9 cellular contexts compared by ENCODE assay signal in genomic region chr11:102046841-102047240, GRCh38. TPM values are rescaled to one million over a fixed set of nuclear protein-coding genes. Genes with fewer than 3 reads are reported as not detected.
DNase-seq lines count a peak whose midpoint lies in the region; ATAC-seq and TF ChIP-seq lines count a peak whose summit lies in the region.
"Had no signal": no experiment of that assay in that cellular context is flagged by ENCODE, and none has a peak within 500 bp of the region (broad histone marks: within the 10 kb centered on the region; RNA-seq: fewer than 3 reads in every experiment).

No MANE protein-coding gene starts in this region.

- H3K27ac ChIP-seq in GM23338 (ENCODE audit: low read depth) (no peak overlapping the region), smooth muscle cell (ENCODE audit: low read depth) (peak overlapping the region; percentile 74)

- H3K36me3 ChIP-seq in GM23338 (ENCODE audit: insufficient read depth) (no peaks in the 10 kb centered on the region), smooth muscle cell (ENCODE audit: low read depth) (no peaks in the 10 kb centered on the region)

- no peak for TF ChIP-seq CTCF in GM23338 (conservative IDR thresholded peaks at IDR 0.05; ENCODE audit: low read depth in 2 of 2)
- no peak for TF ChIP-seq CTCF in smooth muscle cell (IDR thresholded peaks at IDR 0.05; ENCODE audit: borderline replicate concordance, insufficient read depth, poor library complexity, severe bottlenecking)
- no peak for TF ChIP-seq CTCF in GM10266 (IDR thresholded peaks at IDR 0.05; ENCODE audit: control insufficient read depth, insufficient read depth, low read depth, missing control alignments)

- POLR2A ChIA-PET in activated naive CD8-positive, alpha-beta T cell treated with anti-CD3 and anti-CD28 coated beads, Interleukin-2, amount 10 ng/mL, durations not matched to agents 7 days and 5 days (lab: Charles Lee): no interaction called here

- H3K4me3 ChIP-seq in GM23338 (peak overlapping the region; percentile 79), iPS-11a (ENCODE audit: low read depth, low read length) (peak overlapping the region; percentile 40), smooth muscle cell (peak overlapping the region; percentile 54)

- H3K4me2 ChIP-seq in GM23338: peak overlapping the region; percentile 92
- H3K4me2 ChIP-seq in smooth muscle cell: peak overlapping the region; percentile 86

- DNase-seq in GM23338 (ENCODE audit: low spot score): no peak
- no peak for DNase-seq in activated naive CD8-positive, alpha-beta T cell treated with anti-CD3 and anti-CD28 coated beads, Interleukin-2, amount 10 ng/mL, durations not matched to agents 7 days and 5 days
- DNase-seq in smooth muscle cell (lab: John Stamatoyannopoulos, UW; ENCODE audit: unreplicated experiment): no peak
- DNase-seq in GM10266 (ENCODE audit: extremely low spot score): no peak
- no peak for DNase-seq in NCI-H510A (lab: John Stamatoyannopoulos, UW)
- no peak for DNase-seq in occipital lobe (lab: John Stamatoyannopoulos, UW)

- peaks cover 3% of the 10 kb centered on the region for H3K27me3 Mint-ChIP-seq in GM23338 (ENCODE audit: insufficient read depth, low read depth, poor library complexity)
- peaks cover 39% of the 10 kb centered on the region for H3K27me3 Mint-ChIP-seq in activated naive CD8-positive, alpha-beta T cell treated with anti-CD3 and anti-CD28 coated beads, Interleukin-2, amount 10 ng/mL, durations not matched to agents 7 days and 5 days

- H2AFZ ChIP-seq in GM23338 (peak overlapping the region; percentile 99), smooth muscle cell (ENCODE audit: low read depth) (peak overlapping the region; percentile 94)

- H3K79me2 ChIP-seq in GM23338 (replicated peaks; ENCODE audit: insufficient read depth): no peaks in the 10 kb centered on the region
- no peaks in the 10 kb centered on the region for H3K79me2 ChIP-seq in smooth muscle cell (ENCODE audit: low read depth)

- peak overlapping the region; percentile 84 for H3K9ac ChIP-seq in smooth muscle cell (ENCODE audit: low read depth)

- peak overlapping the region; percentile 73 for H3K4me3 Mint-ChIP-seq in GM23338
- H3K4me3 Mint-ChIP-seq in activated naive CD8-positive, alpha-beta T cell treated with anti-CD3 and anti-CD28 coated beads, Interleukin-2, amount 10 ng/mL, durations not matched to agents 7 days and 5 days: peak overlapping the region; percentile 66

- no peaks in the 10 kb centered on the region for H3K9me2 ChIP-seq in GM23338 (ENCODE audit: insufficient read depth)

- H3K4me1 ChIP-seq in GM23338 (ENCODE audit: insufficient read depth) (peaks cover 10% of the 10 kb centered on the region), smooth muscle cell (ENCODE audit: low read depth) (no peaks in the 10 kb centered on the region)

- 31% methylated on average over 4 of the region's 4 CpGs for WGBS in smooth muscle cell (ENCODE audit: low lambda C conversion rate)

- no peaks in the 10 kb centered on the region for H3K9me3 ChIP-seq in smooth muscle cell (replicated peaks; ENCODE audit: low read depth)

- H3K27me3 ChIP-seq in GM23338 (ENCODE audit: insufficient read depth) (peaks cover 12% of the 10 kb centered on the region), smooth muscle cell (ENCODE audit: low read depth) (no peaks in the 10 kb centered on the region)

- H3K9me3 Mint-ChIP-seq in GM23338: no peaks in the 10 kb centered on the region; the same call in 2 of the 3 replicates
- H3K9me3 Mint-ChIP-seq in activated naive CD8-positive, alpha-beta T cell treated with anti-CD3 and anti-CD28 coated beads, Interleukin-2, amount 10 ng/mL, durations not matched to agents 7 days and 5 days: no peaks in the 10 kb centered on the region

- ATAC-seq in GM23338 (no peak), GM18502 (IDR thresholded peaks at IDR 0.05; ENCODE audit: poor library complexity, unreplicated experiment) (no peak)
- ATAC-seq in activated naive CD8-positive, alpha-beta T cell treated with anti-CD3 and anti-CD28 coated beads, Interleukin-2, amount 10 ng/mL, durations not matched to agents 7 days and 5 days (ENCODE audit: low read depth): no peak

- no peaks in the 10 kb centered on the region for H3F3A ChIP-seq in GM23338 (replicated peaks; ENCODE audit: low read depth)
- no peaks in the 10 kb centered on the region for H3F3A ChIP-seq in smooth muscle cell (ENCODE audit: low read depth)

- H3K27ac Mint-ChIP-seq in GM23338: no peak overlapping the region
- no peak overlapping the region for H3K27ac Mint-ChIP-seq in activated naive CD8-positive, alpha-beta T cell treated with anti-CD3 and anti-CD28 coated beads, Interleukin-2, amount 10 ng/mL, durations not matched to agents 7 days and 5 days

- H4K20me1 ChIP-seq in GM23338 (replicated peaks; ENCODE audit: insufficient read depth) (no peaks in the 10 kb centered on the region), smooth muscle cell (ENCODE audit: low read depth) (no peaks in the 10 kb centered on the region)

- peaks cover 12% of the 10 kb centered on the region for H3K4me1 Mint-ChIP-seq in GM23338
- peaks cover 7% of the 10 kb centered on the region for H3K4me1 Mint-ChIP-seq in activated naive CD8-positive, alpha-beta T cell treated with anti-CD3 and anti-CD28 coated beads, Interleukin-2, amount 10 ng/mL, durations not matched to agents 7 days and 5 days

- no peaks in the 10 kb centered on the region for H3K36me3 Mint-ChIP-seq in GM23338 (ENCODE audit: low read depth)
- no peaks in the 10 kb centered on the region for H3K36me3 Mint-ChIP-seq in activated naive CD8-positive, alpha-beta T cell treated with anti-CD3 and anti-CD28 coated beads, Interleukin-2, amount 10 ng/mL, durations not matched to agents 7 days and 5 days

TF ChIP-seq in GM23338, 12 proteins besides CTCF, POLR2A, EP300 and RAD21 (continues in another document):
- TF ChIP-seq STAT1 (IDR thresholded peaks at IDR 0.05; ENCODE audit: unreplicated experiment) (no peak), JUNB (IDR thresholded peaks at IDR 0.05; ENCODE audit: unreplicated experiment) (no peak), CREB1 (CRISPR knock-in tag; IDR thresholded peaks at IDR 0.05; ENCODE audit: low read depth) (no peak), NANOG (IDR thresholded peaks at IDR 0.05; ENCODE audit: borderline replicate concordance) (no peak), EZH2 (IDR thresholded peaks at IDR 0.05; ENCODE audit: low read depth, unreplicated experiment) (no peak), POLR2AphosphoS5 (IDR thresholded peaks at IDR 0.05; ENCODE audit: low read depth) (no peak), REST (IDR thresholded peaks at IDR 0.05; ENCODE audit: unreplicated experiment) (no peak), ETS1 (IDR thresholded peaks at IDR 0.05) (no peak), EZH2phosphoT487 (IDR thresholded peaks at IDR 0.05; ENCODE audit: unreplicated experiment) (no peak), ZNF331 (CRISPR knock-in tag; IDR thresholded peaks at IDR 0.05; ENCODE audit: low read depth) (no peak), ZNF114 (CRISPR knock-in tag; IDR thresholded peaks at IDR 0.05) (no peak)

RNA-seq across cellular contexts. Expression of gene CFAP300, which starts 0.4 kb away (rescaled TPM):
- 1.2 and 1.4 TPM in 2 replicates for total RNA-seq in GM23338 (2014; rRNA removed; shearing (Covaris generic))
- polyA plus RNA-seq in GM23338 (2016; fragmentation: Nextera tagmentation; extraction: Ambion mirVana) (5.3 and 6.0 TPM in 2 replicates), smooth muscle cell (4.0 and 5.6 TPM in 2 replicates)
- not detected for total RNA-seq in activated naive CD8-positive, alpha-beta T cell treated with anti-CD3 and anti-CD28 coated beads, Interleukin-2, amount 10 ng/mL, durations not matched to agents 7 days and 5 days
- total RNA-seq in smooth muscle cell (6.6 and 18.2 TPM in 2 replicates), occipital lobe (4.8 TPM)
- total RNA-seq: liver had no signal
